Comparison of ENCODE assay signal across 8 cellular contexts in the genomic region with DNA sequence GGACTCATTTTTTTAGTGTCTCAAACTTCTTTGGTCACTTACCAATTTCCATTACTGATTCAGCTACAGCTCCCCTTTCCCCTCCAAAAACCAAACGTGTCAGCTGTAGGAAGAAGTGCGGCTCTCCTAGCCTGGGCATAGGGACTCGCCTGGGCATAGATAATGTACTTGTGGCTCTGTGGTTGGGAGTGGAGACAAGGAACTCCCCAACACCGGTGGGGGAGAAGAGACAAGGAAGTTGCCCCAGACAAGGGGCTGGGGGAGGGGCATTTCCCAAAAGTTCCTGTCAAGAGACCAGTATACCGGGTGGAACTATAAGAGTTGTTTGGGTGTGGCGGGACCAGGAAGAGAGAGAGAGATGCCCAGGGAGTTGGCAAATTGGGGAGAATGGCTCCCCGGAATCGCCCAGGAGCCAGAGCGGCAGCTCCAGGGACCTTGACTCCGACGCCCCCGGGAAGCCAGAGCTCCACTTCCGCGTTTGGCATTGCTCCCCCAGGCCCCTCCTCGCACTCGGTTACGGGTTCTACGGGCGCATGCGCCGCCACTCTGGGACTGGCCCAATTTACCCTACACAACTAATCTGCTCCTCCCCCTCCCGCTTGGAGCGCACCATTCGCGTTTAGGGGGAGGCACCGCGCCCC. TPM values are rescaled to one million over a fixed set of nuclear protein-coding genes. Genes with fewer than 3 reads are reported as not detected.
DNase-seq lines count a peak whose midpoint lies in the region; ATAC-seq and TF ChIP-seq lines count a peak whose summit lies in the region.

No MANE protein-coding gene starts in this region.

- H3K4me1 Mint-ChIP-seq in osteocyte (ENCODE audit: unreplicated experiment) = peaks cover 47% of the 10 kb centered on the region

- H3K27me3 ChIP-seq in tibial artery = no peaks in the 10 kb centered on the region

- no peaks in the 10 kb centered on the region for H3K9me3 Mint-ChIP-seq in activated naive CD4-positive, alpha-beta T cell treated with anti-CD3 and anti-CD28 coated beads, Interleukin-2, amount 50 U/mL, for 72 hours
- no peaks in the 10 kb centered on the region for H3K9me3 Mint-ChIP-seq in osteocyte (ENCODE audit: unreplicated experiment)

- peak overlapping the region; percentile 91 for H3K4me3 Mint-ChIP-seq in osteocyte (ENCODE audit: unreplicated experiment)

- H3K9me3 ChIP-seq in tibial artery = no peaks in the 10 kb centered on the region

- no peaks in the 10 kb centered on the region for H3K27me3 Mint-ChIP-seq in osteocyte (ENCODE audit: unreplicated experiment)

- H3K27ac Mint-ChIP-seq in activated naive CD4-positive, alpha-beta T cell treated with anti-CD3 and anti-CD28 coated beads, Interleukin-2, amount 50 U/mL, for 72 hours = peak overlapping the region; percentile 99 to 100
- H3K27ac Mint-ChIP-seq in osteocyte (ENCODE audit: unreplicated experiment) = peak overlapping the region; percentile 99

- no peaks in the 10 kb centered on the region for H3K36me3 ChIP-seq in tibial artery

- TF ChIP-seq CTCF in osteocyte (IDR thresholded peaks at IDR 0.05) = no peak
- TF ChIP-seq CTCF in tibial artery (IDR thresholded peaks at IDR 0.05) = no peak

- peak; percentile 94 for DNase-seq in GDM1 (lab: John Stamatoyannopoulos, UW)
- DNase-seq in H4 (ENCODE audit: low spot score) = peak; percentile 94
- peak; percentile 97 for DNase-seq in LoVo (ENCODE audit: low spot score)
- peak; percentile 92 to 94 for DNase-seq in SHP77 (lab: John Stamatoyannopoulos, UW)
- DNase-seq in activated naive CD4-positive, alpha-beta T cell treated with anti-CD3 and anti-CD28 coated beads, Interleukin-2, amount 50 U/mL, for 72 hours (ENCODE audit: low spot score in 2 of 2) = peak; percentile 91 to 95
- DNase-seq in head of caudate nucleus = peak; percentile 93 to 99 (median 96)
- DNase-seq in osteocyte (ENCODE audit: extremely low spot score, unreplicated experiment) = peak; percentile 97
- peak; percentile 95 to 97 for DNase-seq in tibial artery

- peak overlapping the region; percentile 79 to 99 for H3K4me3 ChIP-seq in tibial artery

- peaks cover 9% of the 10 kb centered on the region in 2 donors for H3K36me3 Mint-ChIP-seq in activated naive CD4-positive, alpha-beta T cell treated with anti-CD3 and anti-CD28 coated beads, Interleukin-2, amount 50 U/mL, for 72 hours
- H3K36me3 Mint-ChIP-seq in osteocyte (ENCODE audit: unreplicated experiment) = no peaks in the 10 kb centered on the region

- peak; percentile 79 to 81 for ATAC-seq in activated naive CD4-positive, alpha-beta T cell treated with anti-CD3 and anti-CD28 coated beads, Interleukin-2, amount 50 U/mL, for 72 hours

- peak overlapping the region; percentile 90 to 94 for H3K27ac ChIP-seq in tibial artery

- H3K4me1 ChIP-seq in tibial artery = peaks cover 0 to 41% (median 24%) of the 10 kb centered on the region in 4 donors

- intact Hi-C loops in head of caudate nucleus (cut with DNase I) = no loop called here
- intact Hi-C loops in tibial artery (cut with DNase I; ENCODE audit: low total_unique reads) = no loop called here

RNA-seq across cellular contexts. Expression of a gene that starts 0.9 kb away (rescaled TPM):
- total RNA-seq in H4 (2014; rRNA removed; shearing (Covaris generic)) = 7.4 and 9.2 TPM in 2 replicates
- total RNA-seq in activated naive CD4-positive, alpha-beta T cell treated with anti-CD3 and anti-CD28 coated beads, Interleukin-2, amount 50 U/mL, for 72 hours = 10 to 100 TPM; 34.1 to 37.2 TPM
- 84.4 and 89.8 TPM in 2 replicates for total RNA-seq in osteocyte

Comparison
In these comparisons a context has a peak if more than half of its experiments do, and no peak if none do; other contexts are left out.
1. Peak in every context shown above with its lines: DNase-seq, ATAC-seq, H3K4me3 ChIP-seq and H3K27ac ChIP-seq.